In the genomic region with DNA sequence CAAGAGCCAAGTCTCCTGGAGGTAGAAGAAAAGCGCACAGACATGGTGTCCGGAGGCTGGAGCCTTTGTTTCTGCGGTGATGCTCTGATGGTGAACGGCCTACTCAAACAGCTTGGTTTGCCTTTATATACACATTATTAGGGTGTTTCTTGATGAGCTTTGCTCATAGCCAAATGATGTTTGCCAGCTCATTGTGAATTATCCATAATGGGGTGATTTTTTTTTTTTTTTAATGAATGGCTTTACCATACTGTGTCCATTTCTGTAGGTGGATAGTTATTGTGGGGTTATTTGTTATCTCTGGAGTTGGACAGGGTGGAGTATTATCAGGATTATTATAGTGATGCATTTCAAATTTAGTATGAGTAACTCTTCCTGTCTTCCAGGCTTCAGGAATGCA, we compare ENCODE assay signal across 9 cellular contexts. TPM values are rescaled to one million over a fixed set of nuclear protein-coding genes. Genes with fewer than 3 reads are reported as not detected.
"Had no signal": no experiment of that assay in that cellular context is flagged by ENCODE, and none has a peak within 500 bp of the region (broad histone marks: within the 10 kb centered on the region; RNA-seq: fewer than 3 reads in every experiment).

A gene with protein sequence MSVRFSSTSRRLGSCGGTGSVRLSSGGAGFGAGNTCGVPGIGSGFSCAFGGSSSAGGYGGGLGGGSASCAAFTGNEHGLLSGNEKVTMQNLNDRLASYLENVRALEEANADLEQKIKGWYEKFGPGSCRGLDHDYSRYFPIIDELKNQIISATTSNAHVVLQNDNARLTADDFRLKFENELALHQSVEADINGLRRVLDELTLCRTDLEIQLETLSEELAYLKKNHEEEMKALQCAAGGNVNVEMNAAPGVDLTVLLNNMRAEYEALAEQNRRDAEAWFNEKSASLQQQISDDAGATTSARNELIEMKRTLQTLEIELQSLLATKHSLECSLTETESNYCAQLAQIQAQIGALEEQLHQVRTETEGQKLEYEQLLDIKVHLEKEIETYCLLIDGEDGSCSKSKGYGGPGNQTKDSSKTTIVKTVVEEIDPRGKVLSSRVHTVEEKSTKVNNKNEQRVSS (minus strand): TSS at position 101 of the 400 bp plus-strand sequence. CDS start 57 bp downstream, at position 44.

- H3K4me1 Mint-ChIP-seq: H9 had no signal

- H3K27ac ChIP-seq: HL-60 had no signal

- FAIRE-seq: H54, HepG2 had no signal

- H3K4me3 Mint-ChIP-seq: H9 had no signal

- H3K27ac Mint-ChIP-seq: IgD-negative memory B cell had no signal

- DNase-seq: GOT3, H9, HCEC 1CT, KG1 had no signal

- H3K9me3 Mint-ChIP-seq: H9, IgD-negative memory B cell had no signal

- ATAC-seq: HepG2 had no signal

RNA-seq across cellular contexts. Expression of the gene that starts here (rescaled TPM):
- total RNA-seq: H9, HepG2, HT1080 had no signal
- polyA plus RNA-seq: HepG2, IgD-negative memory B cell had no signal
